8 cellular contexts compared by ENCODE assay signal in genomic region chr4:112938461-112939058, GRCh38.
DNase-seq lines count a peak whose midpoint lies in the region; ATAC-seq, FAIRE-seq and TF ChIP-seq lines count a peak whose summit lies in the region.

No MANE protein-coding gene starts in this region.

- WGBS in heart left ventricle, 4 donors: 5 to 12% (median 9%) methylated on average over 1 of the region's 1 CpG
- 4% methylated on average over 1 of the region's 1 CpG for whole genome bisulfite sequencing in right cardiac atrium
- WGBS in suprapubic skin: 2% methylated on average over 1 of the region's 1 CpG

- no peaks in the 10 kb centered on the region for H3K36me3 ChIP-seq in heart left ventricle
- H3K36me3 ChIP-seq in suprapubic skin: no peaks in the 10 kb centered on the region
- H3K36me3 ChIP-seq in MG63: no peaks in the 10 kb centered on the region

- no peak overlapping the region for H3K27ac ChIP-seq in heart left ventricle
- H3K27ac ChIP-seq in right cardiac atrium (ENCODE audit: low read length): no peak overlapping the region
- no peak overlapping the region for H3K27ac ChIP-seq in suprapubic skin

- peak; percentile 95 for FAIRE-seq in TTC549 (lab: Jason Lieb, UNC)

- TF ChIP-seq CTCF in heart left ventricle (IDR thresholded peaks at IDR 0.05): peak; percentile 41 to 77 (median 62)
- peak; percentile 47 to 52 for TF ChIP-seq CTCF in suprapubic skin (IDR thresholded peaks at IDR 0.05)

- H3K4me3 ChIP-seq in heart left ventricle (no peak overlapping the region), right cardiac atrium (ENCODE audit: low read length) (no peak overlapping the region), suprapubic skin (no peak overlapping the region), MG63 (no peak overlapping the region)

- no peak for TF ChIP-seq POLR2A in heart left ventricle (IDR thresholded peaks at IDR 0.05)
- no peak for TF ChIP-seq POLR2A in suprapubic skin (IDR thresholded peaks at IDR 0.05)

- TF ChIP-seq EP300 in suprapubic skin (IDR thresholded peaks at IDR 0.05): no peak

- DNase-seq in heart left ventricle (no peak), right cardiac atrium (no peak), KG1 (lab: John Stamatoyannopoulos, UW) (peak; percentile 18), glomerular visceral epithelial cell (ENCODE audit: extremely low spot score) (peak; percentile 46), suprapubic skin (ENCODE audit: low spot score in 2 of 2) (no peak), MG63 (no peak)
- DNase-seq in activated CD8-positive, alpha-beta memory T cell treated with anti-CD3 and anti-CD28 coated beads, Interleukin-2, amount 50 U/mL, for 48 hours: no peak

- H3K27me3 ChIP-seq in heart left ventricle (no peaks in the 10 kb centered on the region), right cardiac atrium (ENCODE audit: control insufficient read depth, insufficient read depth) (no peaks in the 10 kb centered on the region), suprapubic skin (no peaks in the 10 kb centered on the region), MG63 (no peaks in the 10 kb centered on the region)

- intact Hi-C loops in heart left ventricle (cut with DNase I) (loop anchor here (5.0 to 10.0 kb wide), 8 partner anchors 81 to 306 kb away; partner anchors contain the start of genes LARP7 (in 3 of the 10) and ZGRF1 (in 3 of the 10)), right cardiac atrium (cut with DNase I) (no loop called here)

- H3K4me1 ChIP-seq in heart left ventricle: peaks cover 0 to 8% (median 0%) of the 10 kb centered on the region in 12 donors
- H3K4me1 ChIP-seq in right cardiac atrium (ENCODE audit: control insufficient read depth, insufficient read depth, low read length): no peaks in the 10 kb centered on the region
- H3K4me1 ChIP-seq in suprapubic skin: no peaks in the 10 kb centered on the region

- ATAC-seq in heart left ventricle: no peak
- ATAC-seq in right cardiac atrium: no peak

- no peaks in the 10 kb centered on the region for H3K9me3 ChIP-seq in heart left ventricle
- H3K9me3 ChIP-seq in right cardiac atrium (ENCODE audit: control insufficient read depth, low read length): no peaks in the 10 kb centered on the region
- no peaks in the 10 kb centered on the region for H3K9me3 ChIP-seq in suprapubic skin
- no peaks in the 10 kb centered on the region for H3K9me3 ChIP-seq in MG63

Comparison
In these comparisons a context has a peak if more than half of its experiments do, and no peak if none do; other contexts are left out.
1. intact Hi-C loops: an anchor here in heart left ventricle (5.0 to 10.0 kb wide); none called in right cardiac atrium.
2. DNase-seq: peak in KG1 (single experiment) and glomerular visceral epithelial cell (single experiment); none in heart left ventricle (0 of 5), right cardiac atrium (0 of 3), suprapubic skin (0 of 2), activated CD8-positive, alpha-beta memory T cell treated with anti-CD3 and anti-CD28 coated beads, Interleukin-2, amount 50 U/mL, for 48 hours (single experiment) and MG63 (single experiment).